Comparison of ENCODE assay signal across 24 cellular contexts in the genomic region with DNA sequence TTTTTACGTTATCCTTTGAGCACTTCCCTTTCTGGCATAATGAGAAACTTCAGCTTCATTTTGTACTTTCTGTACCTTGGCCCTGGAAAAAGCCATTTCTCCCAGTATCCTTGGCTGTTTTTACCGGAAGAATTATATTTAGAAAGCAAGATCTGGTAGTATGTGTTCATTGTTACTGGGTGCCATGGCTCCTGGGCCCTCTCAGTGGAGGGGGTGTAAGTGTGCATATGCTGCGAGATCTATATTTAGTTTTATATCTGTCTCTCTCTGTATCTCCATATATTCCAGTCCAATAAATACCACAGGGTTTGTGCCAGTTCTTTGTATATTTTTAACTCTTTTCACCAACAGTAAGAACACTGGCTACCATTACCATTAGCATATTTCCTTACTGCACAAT. TPM values are rescaled to one million over a fixed set of nuclear protein-coding genes. Genes with fewer than 3 reads are reported as not detected.
"Had no signal": no experiment of that assay in that cellular context is flagged by ENCODE, and none has a peak within 500 bp of the region (broad histone marks: within the 10 kb centered on the region; RNA-seq: fewer than 3 reads in every experiment).

No MANE protein-coding gene starts in this region.

- H3K27ac ChIP-seq: SJCRH30 had no signal

- H3K9me3 ChIP-seq: MG63, SJCRH30 had no signal

- DNase-seq: IMR-90, Karpas-422, KG1, MG63, NCI-H1092, NCI-H1105 treated with DMSO at 0.1 percent for 48 hours, NCI-H1417 treated with DMSO at 0.1 percent for 48 hours, NCI-H146, NCI-H1694 treated with DMSO at 0.1 percent for 48 hours, NCI-H1930, NCI-H2081, NCI-H2107, NCI-H226, NCI-H446, NCI-H510A, NCI-H524 treated with DMSO at 0.1 percent for 48 hours, NCI-H69, NCI-H774, RPMI8226, SHP77 treated with DMSO at 0.1 percent for 48 hours, SJCRH30 had no signal

- H3K36me3 ChIP-seq: MG63, SJCRH30 had no signal

- H3K27me3 ChIP-seq: MG63, SJCRH30 had no signal

- H3K4me1 ChIP-seq: SJCRH30 had no signal

- ATAC-seq: HepG2, SK-N-SH treated with all-trans-retinoic acid at 6 μM for 48 hours had no signal

- H3K4me3 ChIP-seq: MG63, SJCRH30 had no signal

RNA-seq across cellular contexts. Expression of a gene that starts 17.7 kb away (rescaled TPM):
- total RNA-seq: HepG2, HT1080, IMR-90 had no signal
- polyA plus RNA-seq: IMR-90 had no signal
